20 cellular contexts compared by ENCODE assay signal in genomic region chr1:181174860-181175259, GRCh38.
DNase-seq lines count a peak whose midpoint lies in the region; ATAC-seq and TF ChIP-seq lines count a peak whose summit lies in the region.
"Had no signal": no experiment of that assay in that cellular context is flagged by ENCODE, and none has a peak within 500 bp of the region (broad histone marks: within the 10 kb centered on the region; RNA-seq: fewer than 3 reads in every experiment).

No MANE protein-coding gene starts in this region.

- CTCF ChIA-PET in CD8-positive, alpha-beta memory T cell (lab: Charles Lee): no interaction called here

- peaks cover 17% of the 10 kb centered on the region for H3K27me3 Mint-ChIP-seq in GM23338 (ENCODE audit: insufficient read depth, low read depth, poor library complexity)
- H3K27me3 Mint-ChIP-seq in osteocyte (ENCODE audit: unreplicated experiment): peaks cover 13% of the 10 kb centered on the region
- peaks cover 12 to 15% of the 10 kb centered on the region in 2 donors for H3K27me3 Mint-ChIP-seq in CD8-positive, alpha-beta memory T cell

- H3K4me1 ChIP-seq in GM23338 (ENCODE audit: insufficient read depth) (peaks cover 7% of the 10 kb centered on the region; the same call in 1 of the 2 replicates), upper lobe of left lung (no peaks in the 10 kb centered on the region)
- H3K4me1 ChIP-seq in CD8-positive, alpha-beta memory T cell (ENCODE audit: insufficient read depth, low read length): peaks cover 7% of the 10 kb centered on the region

- no peak overlapping the region for H3K27ac ChIP-seq in GM23338 (ENCODE audit: low read depth)
- H3K27ac ChIP-seq in upper lobe of left lung: no peak overlapping the region
- H3K27ac ChIP-seq in CD8-positive, alpha-beta memory T cell (ENCODE audit: low read depth, low read length): no peak overlapping the region
- H3K27ac ChIP-seq: 22Rv1, BLaER1, C4-2B had no signal

- H3K36me3 Mint-ChIP-seq in GM23338 (ENCODE audit: low read depth) (peaks cover 8% of the 10 kb centered on the region; the same call in 1 of the 3 replicates), osteocyte (ENCODE audit: unreplicated experiment) (no peaks in the 10 kb centered on the region)
- peaks cover 0 to 6% (median 6%) of the 10 kb centered on the region in 3 donors for H3K36me3 Mint-ChIP-seq in CD8-positive, alpha-beta memory T cell
- H3K36me3 Mint-ChIP-seq: CD4-positive, CD25-positive, alpha-beta regulatory T cell; CD8-positive, alpha-beta T cell had no signal

- H3K27ac Mint-ChIP-seq in GM23338: no peak overlapping the region
- no peak overlapping the region for H3K27ac Mint-ChIP-seq in osteocyte (ENCODE audit: unreplicated experiment)
- H3K27ac Mint-ChIP-seq in CD8-positive, alpha-beta memory T cell: no peak overlapping the region
- H3K27ac Mint-ChIP-seq: B cell; CD8-positive, alpha-beta T cell; HFFc6 had no signal

- H3F3A ChIP-seq in GM23338 (replicated peaks; ENCODE audit: low read depth): no peaks in the 10 kb centered on the region

- H3K9me2 ChIP-seq in GM23338 (ENCODE audit: insufficient read depth): no peaks in the 10 kb centered on the region

- H3K9me3 ChIP-seq in upper lobe of left lung: peaks cover 0 to 10% (median 7%) of the 10 kb centered on the region in 4 donors
- H3K9me3 ChIP-seq in CD8-positive, alpha-beta memory T cell (ENCODE audit: low read length): no peaks in the 10 kb centered on the region

- peak; percentile 32 for DNase-seq in activated CD8-positive, alpha-beta memory T cell treated with anti-CD3 and anti-CD28 coated beads for 24 hours
- no peak for DNase-seq in activated CD8-positive, alpha-beta memory T cell treated with anti-CD3 and anti-CD28 coated beads, Interleukin-2, amount 50 U/mL, for 4 hours
- DNase-seq in GM23338 (ENCODE audit: low spot score) (no peak), osteocyte (ENCODE audit: extremely low spot score, unreplicated experiment) (peak; percentile 46), upper lobe of left lung (no peak), GM10266 (ENCODE audit: extremely low spot score) (no peak)
- peak; percentile 18 for DNase-seq in activated CD8-positive, alpha-beta memory T cell treated with anti-CD3 and anti-CD28 coated beads, Interleukin-2, amount 50 U/mL, for 48 hours
- DNase-seq in CD8-positive, alpha-beta memory T cell: no peak
- DNase-seq: CD4-positive, CD25-positive, alpha-beta regulatory T cell; DMS 273 treated with DMSO at 0.1 percent for 48 hours; DMS79; GDM1; GOT3; HFFc6 had no signal

- no peak for TF ChIP-seq EP300 in upper lobe of left lung (IDR thresholded peaks at IDR 0.05)

- H3K9me3 Mint-ChIP-seq in GM23338: peaks cover 10% of the 10 kb centered on the region
- H3K9me3 Mint-ChIP-seq in osteocyte (ENCODE audit: unreplicated experiment): peaks cover 16% of the 10 kb centered on the region
- H3K9me3 Mint-ChIP-seq in CD8-positive, alpha-beta memory T cell: peaks cover 0 to 10% (median 8%) of the 10 kb centered on the region in 5 donors

- peaks cover 13% of the 10 kb centered on the region for H3K4me1 Mint-ChIP-seq in GM23338
- H3K4me1 Mint-ChIP-seq in osteocyte (ENCODE audit: unreplicated experiment): peaks cover 3% of the 10 kb centered on the region
- peaks cover 5 to 7% (median 5%) of the 10 kb centered on the region in 3 donors for H3K4me1 Mint-ChIP-seq in CD8-positive, alpha-beta memory T cell
- H3K4me1 Mint-ChIP-seq: B cell had no signal

- no peak for TF ChIP-seq CTCF in GM23338 (conservative IDR thresholded peaks at IDR 0.05; ENCODE audit: low read depth in 2 of 2)
- TF ChIP-seq CTCF in osteocyte (IDR thresholded peaks at IDR 0.05): no peak
- no peak for TF ChIP-seq CTCF in upper lobe of left lung (IDR thresholded peaks at IDR 0.05)
- TF ChIP-seq CTCF in GM10266 (IDR thresholded peaks at IDR 0.05; ENCODE audit: control insufficient read depth, insufficient read depth, low read depth, missing control alignments): no peak

- H3K4me2 ChIP-seq in GM23338: no peak overlapping the region
- H3K4me2 ChIP-seq: BLaER1 had no signal

- no peaks in the 10 kb centered on the region for H4K20me1 ChIP-seq in GM23338 (replicated peaks; ENCODE audit: insufficient read depth)
- H4K20me1 ChIP-seq: BLaER1 had no signal

- no peaks in the 10 kb centered on the region for H3K79me2 ChIP-seq in GM23338 (replicated peaks; ENCODE audit: insufficient read depth)

- H3K36me3 ChIP-seq in GM23338 (ENCODE audit: insufficient read depth): 0 out of 2 replicates have a peak, but pooled peaks cover 3% of the 10 kb centered on the region
- no peaks in the 10 kb centered on the region for H3K36me3 ChIP-seq in upper lobe of left lung
- no peaks in the 10 kb centered on the region for H3K36me3 ChIP-seq in CD8-positive, alpha-beta memory T cell (ENCODE audit: insufficient read depth, low read length)
- H3K36me3 ChIP-seq: BLaER1, HAP-1 had no signal

- peak overlapping the region; percentile 38; the same call in 1 of the 2 replicates for H2AFZ ChIP-seq in GM23338

- ATAC-seq in GM23338 (peak; percentile 19; the same call in 1 of the 3 replicates), upper lobe of left lung (ENCODE audit: low FRiP score in 2 of 2) (no peak)
- ATAC-seq: CD8-positive, alpha-beta T cell had no signal

- H3K4me3 ChIP-seq in GM23338 (no peak overlapping the region), upper lobe of left lung (no peak overlapping the region)
- no peak overlapping the region for H3K4me3 ChIP-seq in CD8-positive, alpha-beta memory T cell (ENCODE audit: low read length)
- H3K4me3 ChIP-seq: BLaER1, HAP-1 had no signal

- no peak for TF ChIP-seq POLR2A in upper lobe of left lung (IDR thresholded peaks at IDR 0.05)

- H3K27me3 ChIP-seq in GM23338 (ENCODE audit: insufficient read depth): no peaks in the 10 kb centered on the region
- H3K27me3 ChIP-seq in upper lobe of left lung: no peaks in the 10 kb centered on the region
- H3K27me3 ChIP-seq in CD8-positive, alpha-beta memory T cell (ENCODE audit: insufficient read depth, low read length, poor library complexity, severe bottlenecking): no peaks in the 10 kb centered on the region
- H3K27me3 ChIP-seq: BLaER1 had no signal

- H3K4me3 Mint-ChIP-seq in GM23338 (no peak overlapping the region), osteocyte (ENCODE audit: unreplicated experiment) (no peak overlapping the region)
- no peak overlapping the region for H3K4me3 Mint-ChIP-seq in CD8-positive, alpha-beta memory T cell
- H3K4me3 Mint-ChIP-seq: B cell; CD4-positive, CD25-positive, alpha-beta regulatory T cell; CD8-positive, alpha-beta T cell; HFFc6 had no signal

- POLR2A ChIA-PET in CD8-positive, alpha-beta memory T cell (lab: Charles Lee): no interaction called here

- WGBS in upper lobe of left lung, 2 donors: 77 to 81% methylated on average over 4 of the region's 4 CpGs

TF ChIP-seq in GM23338, 12 proteins besides CTCF, POLR2A, EP300 and RAD21 (continues in another document):
- TF ChIP-seq STAT1 (IDR thresholded peaks at IDR 0.05; ENCODE audit: unreplicated experiment) (no peak), EZH2phosphoT487 (IDR thresholded peaks at IDR 0.05; ENCODE audit: unreplicated experiment) (no peak), REST (IDR thresholded peaks at IDR 0.05; ENCODE audit: unreplicated experiment) (no peak), CREB1 (CRISPR knock-in tag; IDR thresholded peaks at IDR 0.05; ENCODE audit: low read depth) (no peak), NANOG (IDR thresholded peaks at IDR 0.05; ENCODE audit: borderline replicate concordance) (no peak), ETS1 (IDR thresholded peaks at IDR 0.05) (no peak), ZNF114 (CRISPR knock-in tag; IDR thresholded peaks at IDR 0.05) (no peak), ZNF331 (CRISPR knock-in tag; IDR thresholded peaks at IDR 0.05; ENCODE audit: low read depth) (no peak), POLR2AphosphoS5 (IDR thresholded peaks at IDR 0.05; ENCODE audit: low read depth) (no peak)

Comparison
In these comparisons a context has a peak if more than half of its experiments do, and no peak if none do; other contexts are left out.
1. DNase-seq: peak in activated CD8-positive, alpha-beta memory T cell treated with anti-CD3 and anti-CD28 coated beads for 24 hours (single experiment), activated CD8-positive, alpha-beta memory T cell treated with anti-CD3 and anti-CD28 coated beads, Interleukin-2, amount 50 U/mL, for 48 hours (single experiment) and osteocyte (single experiment); none in activated CD8-positive, alpha-beta memory T cell treated with anti-CD3 and anti-CD28 coated beads, Interleukin-2, amount 50 U/mL, for 4 hours (single experiment), GM23338 (single experiment), upper lobe of left lung (0 of 2), GM10266 (single experiment) and CD8-positive, alpha-beta memory T cell (0 of 5).